ENCODE assay signal across 35 cellular contexts in genomic region chr7:71984348-71984747, GRCh38.
DNase-seq lines count a peak whose midpoint lies in the region; ATAC-seq and TF ChIP-seq lines count a peak whose summit lies in the region.
"Had no signal": no experiment of that assay in that cellular context is flagged by ENCODE, and none has a peak within 500 bp of the region (broad histone marks: within the 10 kb centered on the region; RNA-seq: fewer than 3 reads in every experiment).

No MANE protein-coding gene starts in this region.

- H3K9ac ChIP-seq in neuronal stem cell (ENCODE audit: low read depth, low read length, poor library complexity): no peak overlapping the region
- H3K9ac ChIP-seq: BLaER1; BLaER1 treated with 17β-estradiol and CSF1 and Interleukin-3, amounts not matched to agents 10 nM and 100 nM had no signal

- H2BK12ac ChIP-seq in neuronal stem cell (ENCODE audit: low read length): no peak overlapping the region

- peaks cover 23% of the 10 kb centered on the region for H3K9me3 Mint-ChIP-seq in osteocyte (ENCODE audit: unreplicated experiment)
- H3K9me3 Mint-ChIP-seq: CD4-positive, alpha-beta T cell; CD8-positive, alpha-beta T cell had no signal

- H3K27ac ChIP-seq in caudate nucleus (ENCODE audit: low read depth, low read length): peak overlapping the region; percentile 27
- H3K27ac ChIP-seq in lung (ENCODE audit: low read depth in 1 of 2, low read length in 1 of 2): no peak overlapping the region
- no peak overlapping the region for H3K27ac ChIP-seq in neuronal stem cell (replicated peaks; ENCODE audit: low read length)
- H3K27ac ChIP-seq: 22Rv1; A549; BLaER1; BLaER1 treated with 17β-estradiol and CSF1 and Interleukin-3, amounts not matched to agents 10 nM and 100 nM; C4-2B had no signal

- no peak overlapping the region for H2BK15ac ChIP-seq in neuronal stem cell (ENCODE audit: low read length)

- H4K8ac ChIP-seq in neuronal stem cell (ENCODE audit: low read depth, low read length): no peak overlapping the region

- no peak overlapping the region for H3K4me3 Mint-ChIP-seq in osteocyte (ENCODE audit: unreplicated experiment)
- H3K4me3 Mint-ChIP-seq: B cell; CD14-positive monocyte; CD4-positive, alpha-beta memory T cell; CD4-positive, alpha-beta T cell; CD4-positive, CD25-positive, alpha-beta regulatory T cell; CD8-positive, alpha-beta memory T cell; CD8-positive, alpha-beta T cell had no signal

- H3K4me3 ChIP-seq in lung (no peak overlapping the region), neuronal stem cell (ENCODE audit: low read length in 2 of 2) (no peak overlapping the region)
- H3K4me3 ChIP-seq: A549; BLaER1; BLaER1 treated with 17β-estradiol and CSF1 and Interleukin-3, amounts not matched to agents 10 nM and 100 nM had no signal

- POLR2A ChIA-PET in HEK293T (lab: Yijun Ruan, JAX): no interaction called here

- H3K27me3 Mint-ChIP-seq in osteocyte (ENCODE audit: unreplicated experiment): no peaks in the 10 kb centered on the region
- H3K27me3 Mint-ChIP-seq: B cell; CD4-positive, alpha-beta memory T cell; CD4-positive, alpha-beta T cell; CD4-positive, CD25-positive, alpha-beta regulatory T cell; CD8-positive, alpha-beta memory T cell had no signal

- no peaks in the 10 kb centered on the region for H3K36me3 ChIP-seq in lung (ENCODE audit: control insufficient read depth in 2 of 2, insufficient read depth in 2 of 2, low read length in 2 of 2)
- H3K36me3 ChIP-seq in neuronal stem cell (replicated peaks in 1 of 2; ENCODE audit: control insufficient read depth in 2 of 2, insufficient read depth in 2 of 2, low read length in 2 of 2): no peaks in the 10 kb centered on the region
- H3K36me3 ChIP-seq: BE2C; BLaER1; BLaER1 treated with 17β-estradiol and CSF1 and Interleukin-3, amounts not matched to agents 10 nM and 100 nM had no signal

- no peak overlapping the region for H3K27ac Mint-ChIP-seq in osteocyte (ENCODE audit: unreplicated experiment)
- H3K27ac Mint-ChIP-seq: B cell; CD14-positive monocyte; CD4-positive, alpha-beta memory T cell; CD4-positive, alpha-beta T cell; CD4-positive, CD25-positive, alpha-beta regulatory T cell; CD8-positive, alpha-beta memory T cell; CD8-positive, alpha-beta T cell had no signal

- H2BK5ac ChIP-seq in neuronal stem cell (ENCODE audit: low read length): no peak overlapping the region

- 86 to 88% methylated on average over 2 of the region's 2 CpGs for WGBS in lung, 2 donors
- WGBS in neuronal stem cell (ENCODE audit: extremely low coverage in 2 of 2, insufficient read length in 2 of 2, insufficient replicate concordance in 1 of 2), 2 donors: no CpG with 5 or more reads among the region's 2 CpGs

- H3K79me1 ChIP-seq in neuronal stem cell (ENCODE audit: low read depth, low read length): no peaks in the 10 kb centered on the region

- no peaks in the 10 kb centered on the region for H3K36me3 Mint-ChIP-seq in osteocyte (ENCODE audit: unreplicated experiment)
- H3K36me3 Mint-ChIP-seq: CD14-positive monocyte; CD4-positive, alpha-beta memory T cell; CD4-positive, CD25-positive, alpha-beta regulatory T cell; CD8-positive, alpha-beta memory T cell; CD8-positive, alpha-beta T cell had no signal

- H3K27me3 ChIP-seq in lung (ENCODE audit: control insufficient read depth, insufficient read depth) (no peaks in the 10 kb centered on the region), neuronal stem cell (ENCODE audit: control insufficient read depth in 3 of 3, insufficient read depth in 3 of 3, low read depth in 1 of 3, low read length in 3 of 3) (no peaks in the 10 kb centered on the region)
- H3K27me3 ChIP-seq: BE2C; BLaER1; BLaER1 treated with 17β-estradiol and CSF1 and Interleukin-3, amounts not matched to agents 10 nM and 100 nM had no signal

- H3K14ac ChIP-seq in neuronal stem cell (ENCODE audit: low read length): no peak overlapping the region

- H3K9me3 ChIP-seq in lung (ENCODE audit: control insufficient read depth in 2 of 2, insufficient read depth in 1 of 2, low read length in 1 of 2) (peaks cover 0 to 5% of the 10 kb centered on the region in 2 donors), neuronal stem cell (replicated peaks in 1 of 2; ENCODE audit: control insufficient read depth in 2 of 2, insufficient read depth in 1 of 2, low read depth in 1 of 2, low read length in 2 of 2) (no peaks in the 10 kb centered on the region)
- H3K9me3 ChIP-seq: A549; BE2C; BLaER1; BLaER1 treated with 17β-estradiol and CSF1 and Interleukin-3, amounts not matched to agents 10 nM and 100 nM; Caco-2 had no signal

- H2AFZ ChIP-seq in neuronal stem cell (ENCODE audit: low read length): no peak overlapping the region

- H4K91ac ChIP-seq in neuronal stem cell (ENCODE audit: low read depth, low read length, poor library complexity): no peak overlapping the region

- H2AK5ac ChIP-seq in neuronal stem cell (ENCODE audit: low read depth, low read length): no peak overlapping the region

- H3K4me1 ChIP-seq in lung (ENCODE audit: control insufficient read depth in 2 of 2, insufficient read depth in 2 of 2, low read length in 2 of 2): no peaks in the 10 kb centered on the region
- H3K4me1 ChIP-seq in neuronal stem cell (ENCODE audit: control insufficient read depth in 2 of 2, insufficient read depth in 1 of 2, low read depth in 1 of 2, low read length in 2 of 2): peaks cover 0 to 2% of the 10 kb centered on the region in 2 donors
- H3K4me1 ChIP-seq: A549, BE2C, Caco-2 had no signal

- no peaks in the 10 kb centered on the region for H3K4me1 Mint-ChIP-seq in osteocyte (ENCODE audit: unreplicated experiment)
- H3K4me1 Mint-ChIP-seq: CD4-positive, alpha-beta memory T cell; CD4-positive, CD25-positive, alpha-beta regulatory T cell; CD8-positive, alpha-beta memory T cell had no signal

- H3K23ac ChIP-seq in neuronal stem cell (ENCODE audit: low read depth, low read length, poor library complexity): no peak overlapping the region

- ATAC-seq in lung (ENCODE audit: insufficient read depth, low FRiP score): no peak
- no peak for ATAC-seq in GM18498 (IDR thresholded peaks at IDR 0.05; ENCODE audit: unreplicated experiment)
- ATAC-seq: A549; CD8-positive, alpha-beta T cell had no signal

- peak overlapping the region; percentile 13 for H3K18ac ChIP-seq in neuronal stem cell (ENCODE audit: low read length)

- no peak for TF ChIP-seq CTCF in lung (IDR thresholded peaks at IDR 0.05; ENCODE audit: control extremely low read depth, extremely low read depth)
- TF ChIP-seq CTCF in osteocyte (IDR thresholded peaks at IDR 0.05): no peak

- no peak overlapping the region for H3K4ac ChIP-seq in neuronal stem cell (ENCODE audit: low read length)

- DNase-seq in caudate nucleus (lab: John Stamatoyannopoulos, UW) (peak in 2 of 61 donors; percentile 23 to 35), lung (ENCODE audit: low spot score) (peak; percentile 21), neuronal stem cell (ENCODE audit: low spot score) (no peak), osteocyte (ENCODE audit: extremely low spot score, unreplicated experiment) (peak; percentile 49), HEK293T (ENCODE audit: extremely low spot score) (no peak), SHP77 treated with DMSO at 0.1 percent for 48 hours (lab: John Stamatoyannopoulos, UW) (no peak), NCI-H524 (lab: John Stamatoyannopoulos, UW) (no peak)
- DNase-seq: 8988T; ACHN; AML-193; BE2C; C1 segment of cervical spinal cord; Caco-2; Calu3; CD4-positive, alpha-beta memory T cell; CD4-positive, alpha-beta T cell; CD4-positive, CD25-positive, alpha-beta regulatory T cell; CD8-positive, alpha-beta memory T cell; CD8-positive, alpha-beta T cell; COR-L47; DMS 273 treated with DMSO at 0.1 percent for 48 hours; DMS153; DMS53; DMS79; DMS79 treated with DMSO at 0.1 percent for 48 hours; DND-41; EL had no signal

- H3K4me2 ChIP-seq in neuronal stem cell (ENCODE audit: insufficient read depth, low read length, poor library complexity, severe bottlenecking): no peak overlapping the region
- H3K4me2 ChIP-seq: A549; BLaER1; BLaER1 treated with 17β-estradiol and CSF1 and Interleukin-3, amounts not matched to agents 10 nM and 100 nM had no signal

- no peak overlapping the region for H2BK120ac ChIP-seq in neuronal stem cell (ENCODE audit: low read depth, low read length)

- CTCF ChIA-PET in HEK293T (lab: Yijun Ruan, JAX): no interaction called here

TF ChIP-seq in HEK293T, 16 proteins besides CTCF, POLR2A, EP300 and RAD21:
- TF ChIP-seq HDGF (IDR thresholded peaks at IDR 0.05; ENCODE audit: borderline replicate concordance) (no peak), FOXM1 (IDR thresholded peaks at IDR 0.05; ENCODE audit: borderline replicate concordance) (no peak), TARDBP (IDR thresholded peaks at IDR 0.05) (no peak), BHLHE40 (IDR thresholded peaks at IDR 0.05; ENCODE audit: borderline replicate concordance) (no peak), ZNF384 (IDR thresholded peaks at IDR 0.05) (no peak), LEF1 (IDR thresholded peaks at IDR 0.05; ENCODE audit: borderline replicate concordance) (no peak), NFRKB (IDR thresholded peaks at IDR 0.05) (no peak)

Comparison
In these comparisons a context has a peak if more than half of its experiments do, and no peak if none do; other contexts are left out.
1. DNase-seq: peak in lung (single experiment) and osteocyte (single experiment); none in neuronal stem cell (single experiment), HEK293T (single experiment), SHP77 treated with DMSO at 0.1 percent for 48 hours (single experiment) and NCI-H524 (0 of 2).